8 cellular contexts compared by ENCODE assay signal in the genomic region with DNA sequence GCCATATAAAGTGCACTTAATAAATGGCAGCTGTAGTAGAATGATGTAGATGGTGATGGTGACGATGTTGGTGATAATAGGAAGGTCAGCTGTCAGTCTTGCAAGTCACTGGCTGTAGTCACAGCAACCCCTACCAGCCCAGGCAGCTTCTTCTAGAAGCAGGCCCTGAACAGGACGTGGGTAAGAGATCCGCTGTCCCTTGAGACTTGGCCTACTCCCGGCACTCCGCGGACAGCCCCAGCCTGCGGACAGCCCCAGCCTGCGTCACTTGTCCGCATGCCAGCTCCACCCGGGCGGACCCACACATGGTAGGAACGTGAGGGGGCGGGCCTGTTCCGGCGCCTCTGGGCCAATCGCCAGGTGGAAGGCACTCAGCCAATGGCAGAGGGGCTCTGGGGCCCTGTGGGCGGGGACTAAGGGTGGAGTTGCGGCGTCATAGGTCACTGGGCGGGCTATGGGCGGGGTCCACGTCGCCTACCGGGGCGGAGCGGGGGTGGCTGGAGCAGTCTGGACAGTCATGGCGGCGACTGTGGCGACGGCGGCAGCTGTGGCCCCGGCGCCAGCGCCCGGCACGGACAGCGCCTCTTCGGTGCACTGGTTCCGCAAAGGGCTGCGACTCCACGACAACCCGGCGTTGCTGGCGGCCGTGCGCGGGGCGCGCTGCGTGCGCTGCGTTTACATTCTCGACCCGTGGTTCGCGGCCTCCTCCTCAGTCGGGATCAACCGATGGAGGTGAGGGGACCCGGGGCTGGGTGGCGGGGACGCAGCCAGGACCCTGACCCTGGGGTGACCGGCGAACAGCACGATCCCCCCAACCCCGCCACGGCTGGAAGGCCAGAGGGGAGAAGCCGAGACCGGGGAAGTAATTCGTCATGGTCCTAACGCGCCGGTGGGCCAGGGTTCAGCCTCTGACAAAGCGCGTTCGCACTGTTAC. TPM values are rescaled to one million over a fixed set of nuclear protein-coding genes. Genes with fewer than 3 reads are reported as not detected.
DNase-seq lines count a peak whose midpoint lies in the region; ATAC-seq and TF ChIP-seq lines count a peak whose summit lies in the region.

A gene (plus strand): TSS at position 502 of the 934 bp plus-strand sequence. CDS start 16 bp downstream, at position 518.

- ATAC-seq in GM21717 (IDR thresholded peaks at IDR 0.05; ENCODE audit: unreplicated experiment), result peak; percentile 86

- peak within 1 kb of the TSS; percentile 85 for H3K4me3 Mint-ChIP-seq in activated T-cell treated with anti-CD3 and anti-CD28 coated beads, Interleukin-2, amount 50 U/mL, for 24 hours

- in situ Hi-C loops in KBM-7 (cut with MboI; ENCODE audit: low pct_unique_long_range_greater_than_20kb, low sequenced_read_pairs), result no loop called here

- peak within 1 kb of the TSS; percentile 93 for H3K27ac Mint-ChIP-seq in activated T-cell treated with anti-CD3 and anti-CD28 coated beads, Interleukin-2, amount 50 U/mL, for 24 hours

- no peaks in the 10 kb centered on the region for H3K27me3 Mint-ChIP-seq in activated T-cell treated with anti-CD3 and anti-CD28 coated beads, Interleukin-2, amount 50 U/mL, for 24 hours

- H3K36me3 ChIP-seq in mucosa of stomach (ENCODE audit: control insufficient read depth, insufficient read depth, low read length), result no peaks in the 10 kb centered on the region

- H3K4me1 ChIP-seq in mucosa of stomach (ENCODE audit: control insufficient read depth, insufficient read depth, low read length), result peaks cover 31% of the 10 kb centered on the region

- no peaks in the 10 kb centered on the region for H3K9me3 Mint-ChIP-seq in activated T-cell treated with anti-CD3 and anti-CD28 coated beads, Interleukin-2, amount 50 U/mL, for 24 hours

- H3K27me3 ChIP-seq in mucosa of stomach (ENCODE audit: control insufficient read depth, insufficient read depth, low read length), result no peaks in the 10 kb centered on the region

- H3K9ac ChIP-seq in mucosa of stomach (ENCODE audit: low read length), result peak within 1 kb of the TSS; percentile 90

- peak within 1 kb of the TSS; percentile 94 for H3K4me3 ChIP-seq in mucosa of stomach (ENCODE audit: low read length)

- peak; percentile 75 for DNase-seq in DMS153 treated with DMSO at 0.1 percent for 48 hours (lab: John Stamatoyannopoulos, UW; ENCODE audit: unreplicated experiment)
- peak; percentile 95 for DNase-seq in KBM-7
- DNase-seq in activated T-cell treated with anti-CD3 and anti-CD28 coated beads, Interleukin-2, amount 50 U/mL, for 24 hours, result peak; percentile 99
- DNase-seq in erythroblast (lab: John Stamatoyannopoulos, UW), result peak; percentile 98 to 100
- peak; percentile 98 for DNase-seq in stimulated activated CD8-positive, alpha-beta memory T cell treated with anti-CD3 and anti-CD28 coated beads, Interleukin-7, amount 100 ng/mL, for 1 hour (ENCODE audit: low read depth in 2 of 2)

- H3K4me1 Mint-ChIP-seq in activated T-cell treated with anti-CD3 and anti-CD28 coated beads, Interleukin-2, amount 50 U/mL, for 24 hours (ENCODE audit: low read depth), result peaks cover 60% of the 10 kb centered on the region

- TF ChIP-seq POLR2A in erythroblast (IDR thresholded peaks at IDR 0.05; ENCODE audit: low read length), result peak; percentile 94

- no peaks in the 10 kb centered on the region for H3K9me3 ChIP-seq in mucosa of stomach (ENCODE audit: control insufficient read depth, low read length)

- H3K36me3 Mint-ChIP-seq in activated T-cell treated with anti-CD3 and anti-CD28 coated beads, Interleukin-2, amount 50 U/mL, for 24 hours (ENCODE audit: low read depth), result peaks cover 2% of the 10 kb centered on the region

TF ChIP-seq in PFSK-1, 5 proteins besides CTCF, POLR2A, EP300 and RAD21:
- TF ChIP-seq FOXP2 (optimal IDR thresholded peaks at IDR 0.05; ENCODE audit: borderline replicate concordance, extremely low read depth, extremely low read length, insufficient read depth) (peak; percentile 88), SIN3A (IDR thresholded peaks at IDR 0.05; ENCODE audit: borderline replicate concordance, insufficient read depth, low read length) (peak; percentile 99), POLR2AphosphoS5 (IDR thresholded peaks at IDR 0.05; ENCODE audit: low read depth, low read length) (peak; percentile 73), TAF1 (IDR thresholded peaks at IDR 0.05; ENCODE audit: borderline replicate concordance, insufficient read depth, low read length) (peak; percentile 86)
- TF ChIP-seq, protein P1, sequence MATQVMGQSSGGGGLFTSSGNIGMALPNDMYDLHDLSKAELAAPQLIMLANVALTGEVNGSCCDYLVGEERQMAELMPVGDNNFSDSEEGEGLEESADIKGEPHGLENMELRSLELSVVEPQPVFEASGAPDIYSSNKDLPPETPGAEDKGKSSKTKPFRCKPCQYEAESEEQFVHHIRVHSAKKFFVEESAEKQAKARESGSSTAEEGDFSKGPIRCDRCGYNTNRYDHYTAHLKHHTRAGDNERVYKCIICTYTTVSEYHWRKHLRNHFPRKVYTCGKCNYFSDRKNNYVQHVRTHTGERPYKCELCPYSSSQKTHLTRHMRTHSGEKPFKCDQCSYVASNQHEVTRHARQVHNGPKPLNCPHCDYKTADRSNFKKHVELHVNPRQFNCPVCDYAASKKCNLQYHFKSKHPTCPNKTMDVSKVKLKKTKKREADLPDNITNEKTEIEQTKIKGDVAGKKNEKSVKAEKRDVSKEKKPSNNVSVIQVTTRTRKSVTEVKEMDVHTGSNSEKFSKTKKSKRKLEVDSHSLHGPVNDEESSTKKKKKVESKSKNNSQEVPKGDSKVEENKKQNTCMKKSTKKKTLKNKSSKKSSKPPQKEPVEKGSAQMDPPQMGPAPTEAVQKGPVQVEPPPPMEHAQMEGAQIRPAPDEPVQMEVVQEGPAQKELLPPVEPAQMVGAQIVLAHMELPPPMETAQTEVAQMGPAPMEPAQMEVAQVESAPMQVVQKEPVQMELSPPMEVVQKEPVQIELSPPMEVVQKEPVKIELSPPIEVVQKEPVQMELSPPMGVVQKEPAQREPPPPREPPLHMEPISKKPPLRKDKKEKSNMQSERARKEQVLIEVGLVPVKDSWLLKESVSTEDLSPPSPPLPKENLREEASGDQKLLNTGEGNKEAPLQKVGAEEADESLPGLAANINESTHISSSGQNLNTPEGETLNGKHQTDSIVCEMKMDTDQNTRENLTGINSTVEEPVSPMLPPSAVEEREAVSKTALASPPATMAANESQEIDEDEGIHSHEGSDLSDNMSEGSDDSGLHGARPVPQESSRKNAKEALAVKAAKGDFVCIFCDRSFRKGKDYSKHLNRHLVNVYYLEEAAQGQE (IDR thresholded peaks at IDR 0.05; ENCODE audit: insufficient read depth in 1 of 2, low read depth in 2 of 2, low read length in 2 of 2), result peak; percentile 35 to 68; a peak in 3 of 4 replicates
TF ChIP-seq in PFSK-1: peak in this region for 5.

RNA-seq across cellular contexts. Expression of the gene that starts here (rescaled TPM):
- polyA plus RNA-seq in PFSK-1 (2012; ENCODE audit: insufficient read length, low read depth), result 10.9 TPM

Comparison
In these comparisons a context has a peak if more than half of its experiments do, and no peak if none do; other contexts are left out.
1. Peak in every context shown above with its lines: DNase-seq, ATAC-seq and H3K4me3 ChIP-seq.